ENCODE assay signal across 8 cellular contexts in the genomic region with DNA sequence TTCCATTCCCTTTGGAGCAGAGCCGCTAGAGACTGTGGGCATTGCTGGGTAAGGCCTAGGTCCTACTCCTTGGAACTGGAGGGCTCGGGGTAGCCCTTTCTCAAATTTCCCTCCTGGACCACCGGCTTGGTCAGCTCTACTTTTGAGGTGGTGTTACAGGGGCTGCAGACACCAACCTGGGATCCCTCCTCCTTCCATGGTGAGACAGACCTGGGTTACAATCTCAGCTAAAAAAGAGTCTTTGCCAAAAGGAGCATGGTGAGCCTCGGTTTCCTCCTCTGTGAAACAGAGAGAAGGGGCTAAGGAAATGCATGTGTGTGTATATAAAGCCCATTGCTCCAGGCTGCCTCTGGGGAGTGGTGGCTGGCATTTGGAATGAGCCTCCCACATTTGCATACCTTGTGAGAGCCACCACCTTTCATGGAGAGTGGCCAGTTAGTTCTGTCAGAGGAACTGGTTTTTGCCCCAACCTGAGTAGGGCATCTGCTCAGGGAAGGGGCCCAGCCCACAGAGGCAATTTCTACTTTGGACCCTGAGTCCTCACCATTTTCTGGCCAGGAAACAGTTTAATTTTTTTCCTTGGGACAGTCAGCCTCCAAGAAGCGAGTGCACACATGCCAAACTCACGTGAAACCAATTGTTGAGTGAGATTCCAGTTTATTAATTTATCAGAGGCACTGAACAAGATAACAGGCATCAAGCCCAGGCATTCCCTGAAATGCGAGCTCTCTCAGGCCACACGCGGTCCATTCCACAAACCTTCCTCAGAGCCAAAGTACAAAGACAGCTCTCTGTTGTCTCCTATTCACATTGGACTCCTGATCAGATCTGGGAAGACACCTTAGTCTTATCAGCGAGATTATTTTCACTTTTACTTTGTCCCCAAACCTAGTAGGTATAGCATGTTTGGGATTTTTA. TPM values are rescaled to one million over a fixed set of nuclear protein-coding genes. Genes with fewer than 3 reads are reported as not detected.
DNase-seq lines count a peak whose midpoint lies in the region; ATAC-seq and TF ChIP-seq lines count a peak whose summit lies in the region.

No MANE protein-coding gene starts in this region.

- H3K4me3 ChIP-seq in PC-9 (peak overlapping the region; percentile 97), endodermal cell (ENCODE audit: low read length) (peak overlapping the region; percentile 93), ovary (peak overlapping the region; percentile 63)

- peaks cover 26% of the 10 kb centered on the region for H3K79me2 ChIP-seq in PC-9 (ENCODE audit: low read depth)

- TF ChIP-seq CTCF in PC-9 (conservative IDR thresholded peaks at IDR 0.05), result no peak
- TF ChIP-seq CTCF in endodermal cell (conservative IDR thresholded peaks at IDR 0.05), result no peak
- no peak for TF ChIP-seq CTCF in ovary (IDR thresholded peaks at IDR 0.05)

- peaks cover 61% of the 10 kb centered on the region for H3F3A ChIP-seq in PC-9 (ENCODE audit: insufficient read depth, low read depth)

- no peak for TF ChIP-seq POLR2A in ovary (IDR thresholded peaks at IDR 0.05)

- H3K9ac ChIP-seq in endodermal cell (ENCODE audit: extremely low read depth, low read length, poor library complexity, severe bottlenecking), result no peak overlapping the region

- H3K9me3 ChIP-seq in PC-9 (ENCODE audit: insufficient read depth, low read depth) (no peaks in the 10 kb centered on the region), endodermal cell (ENCODE audit: control insufficient read depth, low read length) (no peaks in the 10 kb centered on the region), ovary (no peaks in the 10 kb centered on the region)

- peak overlapping the region; percentile 78 for H3K4me3 Mint-ChIP-seq in endodermal cell

- peak overlapping the region; percentile 99 for H3K4me2 ChIP-seq in PC-9

- 71 to 72% methylated on average over 9 to 10 of the region's 10 CpGs for WGBS in endodermal cell (ENCODE audit: insufficient coverage in 1 of 2, insufficient read length in 1 of 2), 2 experiments
- WGBS in ovary, 3 donors, result 56 to 61% (median 56%) methylated on average over 10 of the region's 10 CpGs

- no peaks in the 10 kb centered on the region for H3K9me3 Mint-ChIP-seq in endodermal cell

- H3K27me3 ChIP-seq in PC-9 (ENCODE audit: insufficient read depth, low read depth) (no peaks in the 10 kb centered on the region), endodermal cell (ENCODE audit: control insufficient read depth, insufficient read depth, low read length, poor library complexity, severe bottlenecking) (no peaks in the 10 kb centered on the region), ovary (no peaks in the 10 kb centered on the region)

- H2AFZ ChIP-seq in PC-9, result no peak overlapping the region

- H3K4me1 Mint-ChIP-seq in endodermal cell, result peaks cover 31% of the 10 kb centered on the region

- no peaks in the 10 kb centered on the region for H3K9me2 ChIP-seq in PC-9 (ENCODE audit: insufficient read depth)

- CTCF ChIA-PET in PC-9 (lab: Charles Lee), result interaction anchor here (0.5 to 0.7 kb wide), 4 partner anchors 21 to 38 kb away, joined by 3 to 8 read pairs (median 6); no protein-coding TSS in a partner anchor

- BruUV-seq in PC-9 (replicated peaks; lab: Mats Ljungman, UMichigan), result no TSS peak

- no peak overlapping the region for H3K27ac Mint-ChIP-seq in endodermal cell

- no peak for TF ChIP-seq EP300 in ovary (IDR thresholded peaks at IDR 0.05)

- H3K4me1 ChIP-seq in PC-9 (replicated peaks; ENCODE audit: insufficient read depth) (peaks cover 45% of the 10 kb centered on the region), endodermal cell (ENCODE audit: control insufficient read depth, insufficient read depth, low read length) (peaks cover 13% of the 10 kb centered on the region), ovary (ENCODE audit: insufficient read depth) (peaks cover 16% of the 10 kb centered on the region)

- H3K36me3 ChIP-seq in PC-9 (ENCODE audit: low read depth), result peaks cover 8% of the 10 kb centered on the region
- H3K36me3 ChIP-seq in endodermal cell (ENCODE audit: control insufficient read depth, insufficient read depth, low read length), result no peaks in the 10 kb centered on the region
- H3K36me3 ChIP-seq in ovary, result no peaks in the 10 kb centered on the region

- no peaks in the 10 kb centered on the region for H4K20me1 ChIP-seq in PC-9 (ENCODE audit: insufficient read depth)

- peak; percentile 1 for DNase-seq in DMS53 treated with DMSO at 0.1 percent for 48 hours (lab: John Stamatoyannopoulos, UW; ENCODE audit: unreplicated experiment)
- DNase-seq in PC-9, result peak; percentile 45 to 59
- no peak for DNase-seq in endodermal cell
- no peak for DNase-seq in ovary
- no peak for DNase-seq in left lobe of liver (ENCODE audit: low spot score)

- H3K36me3 Mint-ChIP-seq in endodermal cell (ENCODE audit: low read depth), result no peaks in the 10 kb centered on the region

- H3K27me3 Mint-ChIP-seq in endodermal cell (ENCODE audit: insufficient read depth), result peaks cover 8% of the 10 kb centered on the region

- ATAC-seq in left lobe of liver (no peak), GM21619 (IDR thresholded peaks at IDR 0.05; ENCODE audit: unreplicated experiment) (no peak), GM18520 (IDR thresholded peaks at IDR 0.05; ENCODE audit: unreplicated experiment) (no peak), HG03135 (IDR thresholded peaks at IDR 0.05; ENCODE audit: unreplicated experiment) (no peak)

- intact Hi-C loops in PC-9 (cut with micrococcal nuclease; ENCODE audit: unreplicated experiment) (loop anchor here (5.0 to 10.0 kb wide), 6 partner anchors 40 to 773 kb away; partner anchors contain the start of genes BTBD19, CCDC24, DYNLT4 and HYI), ovary (cut with DNase I) (no loop called here)

- POLR2A ChIA-PET in PC-9 (lab: Charles Lee; ENCODE audit: unreplicated experiment), result interaction anchor here (0.6 to 0.7 kb wide), 2 partner anchors 85 to 1316 kb away, joined by 6 to 38 read pairs; partner anchors contain the start of gene IPO13

- H3K27ac ChIP-seq in PC-9 (peak overlapping the region; percentile 91), endodermal cell (ENCODE audit: low read depth, low read length) (peak overlapping the region; percentile 93), ovary (peak overlapping the region; percentile 2 to 36)

RNA-seq across cellular contexts. Expression of gene SLC6A9, which starts 0.9 kb away (rescaled TPM):
- total RNA-seq in PC-9 (2021), result 57.7 and 70.1 TPM in 2 replicates
- 10 to 100 TPM in 1 of 2 donors, 1 to 10 TPM in 1; 5.7 to 11.4 TPM for total RNA-seq in endodermal cell
- 24.7 TPM for polyA plus RNA-seq in endodermal cell (2013, experiment 1 of 2)
- polyA plus RNA-seq in endodermal cell (2013, experiment 2 of 2), result 15.9 TPM
- total RNA-seq in ovary, result 10 to 100 TPM in 1 of 7 donors, 1 to 10 TPM in 6; 1.1 to 74.1 (median 4.6) TPM
- polyA plus RNA-seq in ovary, result 10 to 100 TPM in 1 of 2 donors, 1 to 10 TPM in 1; 2.1 to 14.1 TPM
- total RNA-seq in left lobe of liver, result 0.65 TPM

RNA-seq across cellular contexts. Expression of gene CCDC24, which starts 40.8 kb away (rescaled TPM):
- total RNA-seq in PC-9 (2021), result 47.9 and 56.5 TPM in 2 replicates
- 10 to 100 TPM; 26.6 to 31.1 TPM for total RNA-seq in endodermal cell
- polyA plus RNA-seq in endodermal cell (2013, experiment 1 of 2), result 13.3 TPM
- polyA plus RNA-seq in endodermal cell (2013, experiment 2 of 2), result 11.1 TPM
- 10 to 100 TPM in 1 of 7 donors, 1 to 10 TPM in 6; 2.1 to 23.3 (median 7.3) TPM for total RNA-seq in ovary
- 1 to 10 TPM; 1.1 to 6.2 TPM for polyA plus RNA-seq in ovary
- 4.7 TPM for total RNA-seq in left lobe of liver

RNA-seq across cellular contexts. Expression of gene B4GALT2, which starts 53.1 kb away (rescaled TPM):
- total RNA-seq in PC-9 (2021) (66.2 and 72.9 TPM in 2 replicates), endodermal cell (10 to 100 TPM; 62.7 to 72.7 TPM), ovary (10 to 100 TPM; 11.9 to 51.3 (median 33.9) TPM), left lobe of liver (20.6 TPM)
- polyA plus RNA-seq in endodermal cell (2013, experiment 1 of 2), result 89.1 TPM
- polyA plus RNA-seq in endodermal cell (2013, experiment 2 of 2), result 82.9 TPM
- 10 to 100 TPM; 14.4 to 22.1 TPM for polyA plus RNA-seq in ovary

RNA-seq across cellular contexts. Expression of gene ATP6V0B, which starts 57.4 kb away (rescaled TPM):
- total RNA-seq in PC-9 (2021), result 110 and 125 TPM in 2 replicates
- 100 to 1,000 TPM; 108 to 116 TPM for total RNA-seq in endodermal cell
- 120 TPM for polyA plus RNA-seq in endodermal cell (2013, experiment 1 of 2)
- 111 TPM for polyA plus RNA-seq in endodermal cell (2013, experiment 2 of 2)
- 100 to 1,000 TPM in 1 of 7 donors, 10 to 100 TPM in 6; 46.1 to 108 (median 66.9) TPM for total RNA-seq in ovary
- polyA plus RNA-seq in ovary, result 10 to 100 TPM; 74.4 to 76.1 TPM
- total RNA-seq in left lobe of liver, result 70.5 TPM

Comparison
In these comparisons a context has a peak if more than half of its experiments do, and no peak if none do; other contexts are left out.
1. DNase-seq: peak in DMS53 treated with DMSO at 0.1 percent for 48 hours (single experiment) and PC-9 (2 of 2); none in endodermal cell (single experiment), ovary (0 of 5) and left lobe of liver (single experiment).
2. H3K27ac ChIP-seq: peak in every context shown above with its lines; median percentile 93 in endodermal cell; 91 in PC-9; 19 in ovary.
3. Peak in every context shown above with its lines, with median percentiles within 50 percentile points of each other: H3K4me3 ChIP-seq.